ENCODE assay signal across 12 cellular contexts in genomic region chr3:20154928-20155327, GRCh38.
"Had no signal": no experiment of that assay in that cellular context is flagged by ENCODE, and none has a peak within 500 bp of the region (broad histone marks: within the 10 kb centered on the region; RNA-seq: fewer than 3 reads in every experiment).

No MANE protein-coding gene starts in this region.

- H3K27me3 Mint-ChIP-seq: activated T-helper 17 cell treated with anti-CD3 and anti-CD28 coated beads, Interleukin-2, amount 50 U/mL, for 72 hours had no signal

- H3K4me1 ChIP-seq: foreskin keratinocyte, parathyroid adenoma, stomach had no signal

- H3K79me2 ChIP-seq: parathyroid adenoma had no signal

- H3K9me3 ChIP-seq: heart right ventricle, stomach, thoracic aorta had no signal

- H3K36me3 ChIP-seq: thoracic aorta had no signal

- ATAC-seq: activated T-helper 17 cell treated with anti-CD3 and anti-CD28 coated beads, Interleukin-2, amount 50 U/mL, for 72 hours; foreskin keratinocyte; heart right ventricle had no signal

- H3K9ac ChIP-seq: parathyroid adenoma had no signal

- H3K4me3 Mint-ChIP-seq: activated naive CD4-positive, alpha-beta T cell treated with anti-CD3 and anti-CD28 coated beads for 36 hours; activated T-helper 17 cell treated with anti-CD3 and anti-CD28 coated beads, Interleukin-2, amount 50 U/mL, for 72 hours; neural crest cell had no signal

- DNase-seq: activated naive CD4-positive, alpha-beta T cell treated with anti-CD3 and anti-CD28 coated beads for 36 hours; foreskin keratinocyte; heart right ventricle; kidney; retina; stimulated activated CD4-positive, alpha-beta T cell treated with anti-CD3 and anti-CD28 coated beads, Interleukin-15, amount 100 ng/mL, for 24 hours; stimulated activated CD4-positive, alpha-beta T cell treated with anti-CD3 and anti-CD28 coated beads, Interleukin-4, amount 100 ng/mL, for 24 hours; stomach had no signal

- H3K27me3 ChIP-seq: foreskin keratinocyte, heart right ventricle, stomach had no signal

- H3K27ac ChIP-seq: foreskin keratinocyte, heart right ventricle, parathyroid adenoma, stomach, thoracic aorta had no signal

- H2AFZ ChIP-seq: parathyroid adenoma had no signal

- H3K4me3 ChIP-seq: heart right ventricle, stomach, thoracic aorta had no signal

- H3K4me1 Mint-ChIP-seq: neural crest cell had no signal

- H3K27ac Mint-ChIP-seq: activated naive CD4-positive, alpha-beta T cell treated with anti-CD3 and anti-CD28 coated beads for 36 hours had no signal

- H3K9me3 Mint-ChIP-seq: activated naive CD4-positive, alpha-beta T cell treated with anti-CD3 and anti-CD28 coated beads for 36 hours; activated T-helper 17 cell treated with anti-CD3 and anti-CD28 coated beads, Interleukin-2, amount 50 U/mL, for 72 hours; neural crest cell had no signal
